Comparison of ENCODE assay signal across 20 cellular contexts in the genomic region with DNA sequence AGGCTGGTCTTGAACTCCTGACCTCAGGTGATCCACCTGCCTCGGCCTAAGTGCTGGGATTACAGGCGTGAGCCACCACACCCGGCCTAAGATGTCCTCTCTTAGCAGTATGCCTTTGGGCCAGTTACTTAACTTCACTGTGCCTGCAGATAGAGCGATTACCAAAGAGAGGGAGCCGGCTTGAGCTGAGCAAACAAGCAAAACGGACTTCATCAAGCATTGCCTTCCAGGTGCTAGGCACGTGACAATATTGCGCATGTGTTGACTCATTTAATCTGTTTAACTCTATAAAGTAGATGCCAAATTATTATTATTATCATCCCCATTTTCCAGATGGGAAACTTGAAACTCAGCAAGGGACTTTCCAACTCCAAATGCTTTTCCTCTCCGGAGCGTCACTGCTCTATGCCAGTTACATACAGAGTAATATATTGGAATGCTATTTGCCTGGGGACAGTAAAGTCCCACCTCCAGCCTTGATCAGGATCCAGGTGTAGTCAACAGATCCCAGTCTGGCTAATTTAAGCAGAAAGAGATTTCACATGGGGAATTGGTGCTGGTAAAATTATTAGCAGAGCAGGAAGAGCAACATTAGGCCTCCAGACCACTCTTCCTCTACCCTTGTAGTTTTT. TPM values are rescaled to one million over a fixed set of nuclear protein-coding genes. Genes with fewer than 3 reads are reported as not detected.
A peak's percentile ranks its signal among the peaks of the same experiment; 100 is the strongest.
DNase-seq lines count a peak whose midpoint lies in the region; ATAC-seq and TF ChIP-seq lines count a peak whose summit lies in the region.
"Had no signal": no experiment of that assay in that cellular context is flagged by ENCODE, and none has a peak within 500 bp of the region (broad histone marks: within the 10 kb centered on the region; RNA-seq: fewer than 3 reads in every experiment).

No MANE protein-coding gene starts in this region.

- peak; percentile 74 for DNase-seq in MCF 10A (ENCODE audit: unreplicated experiment)
- peak; percentile 21 to 27 for DNase-seq in foreskin keratinocyte
- DNase-seq in upper lobe of right lung = no peak
- DNase-seq in natural killer cell = no peak
- DNase-seq in Kasumi-1 (lab: John Stamatoyannopoulos, UW) = no peak
- DNase-seq in 8988T = no peak
- DNase-seq: CD8-positive, alpha-beta memory T cell; DMS 273 treated with DMSO at 0.1 percent for 48 hours; H9; Karpas-422; NCI-H1417; NCI-H2029; NCI-H2171 treated with DMSO at 0.1 percent for 48 hours; NCI-H82; Right ventricle myocardium superior had no signal

- H3K9me3 ChIP-seq in mucosa of rectum (ENCODE audit: control insufficient read depth in 2 of 2, low read length in 2 of 2) (no peaks in the 10 kb centered on the region), upper lobe of right lung (no peaks in the 10 kb centered on the region)
- H3K9me3 ChIP-seq: Peyer's patch had no signal

- peaks cover 20% of the 10 kb centered on the region for H3K27me3 ChIP-seq in foreskin keratinocyte
- H3K27me3 ChIP-seq in mucosa of rectum (ENCODE audit: control insufficient read depth in 2 of 2, insufficient read depth in 2 of 2, low read length in 2 of 2) = no peaks in the 10 kb centered on the region
- H3K27me3 ChIP-seq in upper lobe of right lung = no peaks in the 10 kb centered on the region
- H3K27me3 ChIP-seq: BLaER1, Peyer's patch had no signal

- CTCF ChIA-PET in MCF 10A (lab: Yijun Ruan, JAX) = interaction anchor here (0.5 to 11.9 kb wide), 4 partner anchors 17 to 1303 kb away, joined by 3 to 276 read pairs (median 4); no protein-coding TSS in a partner anchor

- H3K27ac ChIP-seq in foreskin keratinocyte (peak overlapping the region; percentile 53), mucosa of rectum (ENCODE audit: low read depth in 2 of 2, low read length in 2 of 2) (peak overlapping the region; percentile 7 to 45), upper lobe of right lung (no peak overlapping the region)
- H3K27ac ChIP-seq: BLaER1 had no signal

- H3K36me3 Mint-ChIP-seq in MCF 10A (ENCODE audit: insufficient read depth, unreplicated experiment) (no peaks in the 10 kb centered on the region), natural killer cell (no peaks in the 10 kb centered on the region)

- no peaks in the 10 kb centered on the region for H3K4me1 ChIP-seq in foreskin keratinocyte
- peaks cover 15 to 20% of the 10 kb centered on the region in 2 donors for H3K4me1 ChIP-seq in mucosa of rectum (ENCODE audit: control insufficient read depth in 2 of 2, insufficient read depth in 2 of 2, low read length in 2 of 2)
- peaks cover 6% of the 10 kb centered on the region for H3K4me1 ChIP-seq in upper lobe of right lung

- no TSS peak for BruUV-seq in MCF 10A (replicated peaks; lab: Mats Ljungman, UMichigan)

- peak; percentile 39 for ATAC-seq in foreskin keratinocyte
- peak; percentile 80 for ATAC-seq in upper lobe of right lung
- ATAC-seq in natural killer cell = no peak

- H3K4me1 Mint-ChIP-seq in MCF 10A (ENCODE audit: insufficient read depth, unreplicated experiment) (peaks cover 11% of the 10 kb centered on the region), natural killer cell (no peaks in the 10 kb centered on the region)

- POLR2A ChIA-PET in MCF 10A (lab: Yijun Ruan, JAX) = interaction anchor here (0.9 to 2.6 kb wide), 3 partner anchors 22 to 30 kb away, joined by 3 to 10 read pairs (median 8); no protein-coding TSS in a partner anchor

- H3K9me3 Mint-ChIP-seq in MCF 10A (ENCODE audit: unreplicated experiment) (no peaks in the 10 kb centered on the region), natural killer cell (no peaks in the 10 kb centered on the region)

- intact Hi-C loops in MCF 10A (cut with micrococcal nuclease) = loop anchor here (10.0 kb wide), 1 partner anchor 639 kb away; no protein-coding TSS in a partner anchor
- intact Hi-C loops in upper lobe of right lung (cut with DNase I) = loop anchor here (10.0 kb wide), 1 partner anchor 629 kb away; no protein-coding TSS in a partner anchor
- intact Hi-C loops in natural killer cell (cut with micrococcal nuclease) = loop anchor here (10.0 kb wide), 1 partner anchor 639 kb away; no protein-coding TSS in a partner anchor

- H3K27me3 Mint-ChIP-seq in MCF 10A (ENCODE audit: insufficient read depth, unreplicated experiment) (no peaks in the 10 kb centered on the region), natural killer cell (ENCODE audit: low read depth in 2 of 2) (peaks cover 0 to under 1% of the 10 kb centered on the region in 2 donors)

- no peaks in the 10 kb centered on the region for H3K36me3 ChIP-seq in mucosa of rectum (ENCODE audit: control insufficient read depth in 2 of 2, insufficient read depth in 2 of 2, low read length in 2 of 2)
- no peaks in the 10 kb centered on the region for H3K36me3 ChIP-seq in upper lobe of right lung
- H3K36me3 ChIP-seq: BLaER1, Peyer's patch had no signal

- H3K4me3 ChIP-seq in mucosa of rectum (ENCODE audit: low read length in 2 of 2) (no peak overlapping the region), upper lobe of right lung (no peak overlapping the region)
- H3K4me3 ChIP-seq: BLaER1, Peyer's patch had no signal

- no peak for TF ChIP-seq CTCF in MCF 10A (IDR thresholded peaks at IDR 0.05; ENCODE audit: unreplicated experiment)
- no peak for TF ChIP-seq CTCF in foreskin keratinocyte (conservative IDR thresholded peaks at IDR 0.05)
- TF ChIP-seq CTCF in upper lobe of right lung (IDR thresholded peaks at IDR 0.05) = no peak
- no peak for TF ChIP-seq CTCF in natural killer cell (IDR thresholded peaks at IDR 0.05)

- H3K27ac Mint-ChIP-seq in MCF 10A (ENCODE audit: low read depth, unreplicated experiment) (no peak overlapping the region), natural killer cell (no peak overlapping the region)
- H3K27ac Mint-ChIP-seq: CD8-positive, alpha-beta memory T cell; H9 had no signal

- H3K4me3 Mint-ChIP-seq in MCF 10A (ENCODE audit: unreplicated experiment) (no peak overlapping the region), natural killer cell (no peak overlapping the region)
- H3K4me3 Mint-ChIP-seq: CD8-positive, alpha-beta memory T cell; H9 had no signal

- H3K9ac ChIP-seq in mucosa of rectum (ENCODE audit: low read depth in 1 of 2, low read length in 2 of 2) = no peak overlapping the region
- H3K9ac ChIP-seq: BLaER1 had no signal

RNA-seq across cellular contexts. Expression of gene C9orf152, which starts 5.6 kb away (rescaled TPM):
- total RNA-seq in MCF 10A (2022) (not detected in 2 replicates), foreskin keratinocyte (not detected in 2 replicates), upper lobe of right lung (27.6 TPM), natural killer cell (not detected)
- polyA plus RNA-seq in foreskin keratinocyte = not detected in 2 replicates
- total RNA-seq: CD8-positive, alpha-beta memory T cell; H9; NCI-H460; Right ventricle myocardium superior had no signal
- polyA plus RNA-seq: AG04450; CD8-positive, alpha-beta memory T cell had no signal

RNA-seq across cellular contexts. Expression of gene TXN, which starts 42.8 kb away (rescaled TPM):
- total RNA-seq in MCF 10A (2022) = 349 TPM in 2 replicates
- total RNA-seq in foreskin keratinocyte = 448 and 462 TPM in 2 replicates
- 704 and 712 TPM in 2 replicates for polyA plus RNA-seq in foreskin keratinocyte
- 178 TPM for total RNA-seq in upper lobe of right lung
- 10 to 100 TPM; 27.2 to 41.9 (median 36.8) TPM for total RNA-seq in natural killer cell

Comparison
In these comparisons a context has a peak if more than half of its experiments do, and no peak if none do; other contexts are left out.
1. DNase-seq: peak in MCF 10A (single experiment) and foreskin keratinocyte (2 of 2); none in upper lobe of right lung (single experiment), natural killer cell (single experiment), Kasumi-1 (0 of 2) and 8988T (single experiment).
2. ATAC-seq: peak in foreskin keratinocyte (single experiment) and upper lobe of right lung (single experiment); none in natural killer cell (0 of 3).
3. RNA of gene C9orf152, which starts 5.6 kb away (total RNA-seq): 27.6 TPM in upper lobe of right lung (single experiment); not detected in MCF 10A, not detected in foreskin keratinocyte and not detected in natural killer cell; every median in the first group is over 10 times any median in the second.